ENCODE assay signal across 8 cellular contexts in genomic region chr14:93160353-93160801, GRCh38. TPM values are rescaled to one million over a fixed set of nuclear protein-coding genes. Genes with fewer than 3 reads are reported as not detected.
DNase-seq lines count a peak whose midpoint lies in the region; TF ChIP-seq lines count a peak whose summit lies in the region.

No MANE protein-coding gene starts in this region.

- no peak overlapping the region for H3K4me2 ChIP-seq in PC-9

- POLR2A ChIA-PET in PC-9 (lab: Charles Lee; ENCODE audit: unreplicated experiment) = no interaction called here

- H3K36me3 ChIP-seq in PC-9 (ENCODE audit: low read depth) = no peaks in the 10 kb centered on the region

- TF ChIP-seq CTCF in AG09319 (IDR thresholded peaks at IDR 0.05; ENCODE audit: low read depth, low read length) = peak; percentile 33
- peak; percentile 47 for TF ChIP-seq CTCF in GM12864 (IDR thresholded peaks at IDR 0.05; ENCODE audit: low read depth, low read length, missing control alignments)
- TF ChIP-seq CTCF in PC-9 (conservative IDR thresholded peaks at IDR 0.05) = peak; percentile 52
- peak; percentile 58 for TF ChIP-seq CTCF in fibroblast of the aortic adventitia (IDR thresholded peaks at IDR 0.05; ENCODE audit: insufficient read depth, low read length)

- H3K27ac ChIP-seq in PC-9 = no peak overlapping the region

- 0 out of 2 replicates have a peak, but pooled peaks cover 3% of the 10 kb centered on the region for H3F3A ChIP-seq in PC-9 (ENCODE audit: insufficient read depth, low read depth)

- CTCF ChIA-PET in PC-9 (lab: Charles Lee) = interaction anchor here (0.7 kb wide), 1 partner anchor 12 kb away, joined by 5 read pairs; no protein-coding TSS in a partner anchor

- no peak overlapping the region for H2AFZ ChIP-seq in PC-9

- H3K27me3 ChIP-seq in PC-9 (ENCODE audit: insufficient read depth, low read depth) = no peaks in the 10 kb centered on the region

- H3K4me3 ChIP-seq in GM12864 (ENCODE audit: low read depth, low read length) (no peak overlapping the region), PC-9 (no peak overlapping the region), fibroblast of the aortic adventitia (ENCODE audit: low read depth, low read length) (no peak overlapping the region)

- no TSS peak for BruUV-seq in PC-9 (replicated peaks; lab: Mats Ljungman, UMichigan)

- H4K20me1 ChIP-seq in PC-9 (ENCODE audit: insufficient read depth) = no peaks in the 10 kb centered on the region

- peaks cover 2% of the 10 kb centered on the region; the same call in 1 of the 2 replicates for H3K4me1 ChIP-seq in PC-9 (replicated peaks; ENCODE audit: insufficient read depth)

- H3K9me2 ChIP-seq in PC-9 (ENCODE audit: insufficient read depth) = no peaks in the 10 kb centered on the region

- no peaks in the 10 kb centered on the region for H3K79me2 ChIP-seq in PC-9 (ENCODE audit: low read depth)

- DNase-seq in AG09319 (ENCODE audit: extremely low read depth, low read depth) = no peak
- no peak for DNase-seq in GM12864 (ENCODE audit: low read depth)
- no peak for DNase-seq in PC-9
- peak; percentile 10 for DNase-seq in fibroblast of the aortic adventitia (ENCODE audit: low read depth)
- no peak for DNase-seq in NCI-H1105 (lab: John Stamatoyannopoulos, UW)
- no peak for DNase-seq in SKM-1 (lab: John Stamatoyannopoulos, UW; ENCODE audit: unreplicated experiment)
- no peak for DNase-seq in T-helper 2 cell
- no peak for DNase-seq in stimulated activated CD4-positive, alpha-beta T cell treated with anti-CD3 and anti-CD28 coated beads, Interleukin-2, amount 100 ng/mL, for 48 hours

- no peaks in the 10 kb centered on the region for H3K9me3 ChIP-seq in PC-9 (ENCODE audit: insufficient read depth, low read depth)

- intact Hi-C loops in PC-9 (cut with micrococcal nuclease; ENCODE audit: unreplicated experiment) = no loop called here

RNA-seq across cellular contexts. Expression of gene MOAP1, which starts 24.3 kb away (rescaled TPM):
- total RNA-seq in PC-9 (2021) (9.2 and 9.3 TPM in 2 replicates), fibroblast of the aortic adventitia (ENCODE audit: low replicate concordance) (5.7 and 12.7 TPM in 2 replicates)

RNA-seq across cellular contexts. Expression of gene LYSET, which starts 24.7 kb away (rescaled TPM):
- total RNA-seq in PC-9 (2021) (9.5 and 14.3 TPM in 2 replicates), fibroblast of the aortic adventitia (ENCODE audit: low replicate concordance) (2.4 and 12.1 TPM in 2 replicates)

RNA-seq across cellular contexts. Expression of gene ITPK1, which starts 44.7 kb away (rescaled TPM):
- total RNA-seq in PC-9 (2021) (87.8 and 88.6 TPM in 2 replicates), fibroblast of the aortic adventitia (ENCODE audit: low replicate concordance) (3.7 and 20.1 TPM in 2 replicates)

RNA-seq across cellular contexts. Expression of gene GON7, which starts 46.5 kb away (rescaled TPM):
- total RNA-seq in PC-9 (2021) = 6.4 and 9.3 TPM in 2 replicates
- total RNA-seq in fibroblast of the aortic adventitia (ENCODE audit: low replicate concordance) = 17.3 and 28.1 TPM in 2 replicates

RNA-seq across cellular contexts. Expression of gene UBR7, which starts 46.7 kb away (rescaled TPM):
- total RNA-seq in PC-9 (2021) (9.3 and 14.3 TPM in 2 replicates), fibroblast of the aortic adventitia (ENCODE audit: low replicate concordance) (43.3 and 46.9 TPM in 2 replicates)
